Comparison of ENCODE assay signal across 13 cellular contexts in the genomic region with DNA sequence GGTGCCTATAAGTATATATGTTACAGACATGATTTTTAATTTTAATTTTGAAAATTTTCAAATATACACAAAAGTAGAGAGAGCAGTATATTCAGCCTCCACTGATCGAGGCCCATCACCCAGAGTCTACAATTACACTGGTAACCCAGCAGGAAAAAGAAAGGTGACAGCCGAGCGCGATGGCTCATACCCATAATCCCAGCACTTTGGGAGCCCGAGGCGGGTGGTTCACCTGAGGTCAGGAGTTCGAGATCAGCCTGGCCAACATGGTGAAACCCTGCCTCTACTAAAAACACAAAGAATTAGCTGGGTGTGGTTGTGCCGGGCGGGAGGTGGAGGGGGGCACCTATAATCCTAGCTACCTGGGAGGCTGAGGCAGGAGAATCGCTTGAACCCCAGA. TPM values are rescaled to one million over a fixed set of nuclear protein-coding genes. Genes with fewer than 3 reads are reported as not detected.
DNase-seq lines count a peak whose midpoint lies in the region; ATAC-seq and TF ChIP-seq lines count a peak whose summit lies in the region.
"Had no signal": no experiment of that assay in that cellular context is flagged by ENCODE, and none has a peak within 500 bp of the region (broad histone marks: within the 10 kb centered on the region; RNA-seq: fewer than 3 reads in every experiment).

No MANE protein-coding gene starts in this region.

- H3K36me3 Mint-ChIP-seq in natural killer cell, result no peaks in the 10 kb centered on the region

- no peaks in the 10 kb centered on the region for H3K27me3 ChIP-seq in BLaER1 treated with 17β-estradiol and CSF1 and Interleukin-3, amounts not matched to agents 10 nM and 100 nM
- no peaks in the 10 kb centered on the region for H3K27me3 ChIP-seq in HUES64 (ENCODE audit: insufficient read depth, low read length)
- H3K27me3 ChIP-seq in mammary epithelial cell (ENCODE audit: insufficient read depth, low read length), result no peaks in the 10 kb centered on the region
- H3K27me3 ChIP-seq: body of pancreas, esophagus squamous epithelium, uterus had no signal

- peaks cover 43 to 62% (median 54%) of the 10 kb centered on the region in 10 experiments for H3K4me1 ChIP-seq in BLaER1 treated with 17β-estradiol and CSF1 and Interleukin-3, amounts not matched to agents 10 nM and 100 nM
- H3K4me1 ChIP-seq in HUES64 (ENCODE audit: insufficient read depth, low read length) (peaks cover 30% of the 10 kb centered on the region), mammary epithelial cell (ENCODE audit: insufficient read depth, low read length) (peaks cover 25% of the 10 kb centered on the region)

- dilution Hi-C loops in mammary epithelial cell (cut with HindIII; ENCODE audit: low sequenced_read_pairs), result no loop called here

- H3K27ac Mint-ChIP-seq in natural killer cell, result peak overlapping the region in 1 of 2 donors; percentile 90

- H2AFZ ChIP-seq in mammary epithelial cell (ENCODE audit: low read depth, low read length), result no peak overlapping the region

- peak overlapping the region; percentile 78 to 93 (median 89) for H3K4me2 ChIP-seq in BLaER1 treated with 17β-estradiol and CSF1 and Interleukin-3, amounts not matched to agents 10 nM and 100 nM
- H3K4me2 ChIP-seq in mammary epithelial cell (ENCODE audit: insufficient read depth, low read depth, low read length), result peak overlapping the region; percentile 74

- peak overlapping the region; percentile 99 for H3K4me3 Mint-ChIP-seq in natural killer cell

- no TSS peak for BruUV-seq in mammary epithelial cell (replicated peaks; lab: Mats Ljungman, UMichigan)

- peaks cover 58% of the 10 kb centered on the region for H3K79me2 ChIP-seq in mammary epithelial cell (ENCODE audit: insufficient read depth, low read length)

- no peaks in the 10 kb centered on the region for H3K27me3 Mint-ChIP-seq in natural killer cell (ENCODE audit: low read depth in 2 of 2)

- CTCF ChIA-PET in mammary epithelial cell (lab: Charles Lee; ENCODE audit: low non-redundant PET), result no interaction called here

- TF ChIP-seq CTCF in mammary epithelial cell (conservative IDR thresholded peaks at IDR 0.05 in 1 of 2, IDR thresholded peaks at IDR 0.05 in 1 of 2; ENCODE audit: extremely low read depth in 1 of 2, insufficient read depth in 1 of 2, low read depth in 1 of 2, low read length in 2 of 2) (no peak), natural killer cell (IDR thresholded peaks at IDR 0.05) (no peak)

- H3K9me3 Mint-ChIP-seq in natural killer cell, result no peaks in the 10 kb centered on the region

- H3K4me3 ChIP-seq in BLaER1 treated with 17β-estradiol and CSF1 and Interleukin-3, amounts not matched to agents 10 nM and 100 nM, result peak overlapping the region; percentile 73 to 99 (median 92); a peak in 15 of 20 replicates
- H3K4me3 ChIP-seq in HUES64 (ENCODE audit: low read length) (peak overlapping the region; percentile 94), mammary epithelial cell (replicated peaks in 1 of 3; ENCODE audit: insufficient read depth in 1 of 3, low read depth in 2 of 3, low read length in 3 of 3) (peak overlapping the region in 2 of 3 experiments; percentile 73 to 90)

- peaks cover 0 to 13% (median 11%) of the 10 kb centered on the region in 11 experiments; a peak in 18 of 22 replicates for H3K9me3 ChIP-seq in BLaER1 treated with 17β-estradiol and CSF1 and Interleukin-3, amounts not matched to agents 10 nM and 100 nM (replicated peaks in 1 of 11)
- no peaks in the 10 kb centered on the region for H3K9me3 ChIP-seq in HUES64 (ENCODE audit: insufficient read depth, low read depth, low read length)
- H3K9me3 ChIP-seq in mammary epithelial cell (replicated peaks; ENCODE audit: insufficient read depth, low read length), result no peaks in the 10 kb centered on the region
- H3K9me3 ChIP-seq: body of pancreas, esophagus squamous epithelium, uterus had no signal

- peaks cover 24 to 37% (median 33%) of the 10 kb centered on the region in 11 experiments for H3K36me3 ChIP-seq in BLaER1 treated with 17β-estradiol and CSF1 and Interleukin-3, amounts not matched to agents 10 nM and 100 nM
- H3K36me3 ChIP-seq in HUES64 (ENCODE audit: insufficient read depth, low read length) (peaks cover 37% of the 10 kb centered on the region), mammary epithelial cell (ENCODE audit: insufficient read depth, low read length) (peaks cover 7% of the 10 kb centered on the region)
- H3K36me3 ChIP-seq: uterus had no signal

- intact Hi-C loops in mammary epithelial cell (cut with micrococcal nuclease) (loop anchor here (5.0 kb wide), 1 partner anchor 140 kb away; no protein-coding TSS in a partner anchor), natural killer cell (cut with micrococcal nuclease) (loop anchor here (2.0 kb wide), 1 partner anchor 37 kb away; a partner anchor contains a TSS)

- H3K27ac ChIP-seq in BLaER1 treated with 17β-estradiol and CSF1 and Interleukin-3, amounts not matched to agents 10 nM and 100 nM, result peak overlapping the region in 8 of 11 experiments; percentile 93 to 99 (median 97); a peak in 11 of 22 replicates
- H3K27ac ChIP-seq in HUES64 (ENCODE audit: low read depth, low read length) (peak overlapping the region; percentile 97; the same call in 1 of the 2 replicates), mammary epithelial cell (ENCODE audit: insufficient read depth, low read depth, low read length) (peak overlapping the region; percentile 35)

- H4K20me1 ChIP-seq in BLaER1 treated with 17β-estradiol and CSF1 and Interleukin-3, amounts not matched to agents 10 nM and 100 nM, result peaks cover 5 to 30% (median 24%) of the 10 kb centered on the region in 11 experiments; a peak in 17 of 22 replicates
- H4K20me1 ChIP-seq in mammary epithelial cell (ENCODE audit: insufficient read depth, low read length), result no peaks in the 10 kb centered on the region

- no peak for ATAC-seq in natural killer cell
- no peak for ATAC-seq in GM21423 (IDR thresholded peaks at IDR 0.05; ENCODE audit: unreplicated experiment)
- no peak for ATAC-seq in GM21723 (IDR thresholded peaks at IDR 0.05; ENCODE audit: unreplicated experiment)
- ATAC-seq: body of pancreas, left cardiac atrium had no signal

- H3K9ac ChIP-seq in BLaER1 treated with 17β-estradiol and CSF1 and Interleukin-3, amounts not matched to agents 10 nM and 100 nM, result peak overlapping the region; percentile 88 to 100 (median 97); a peak in 18 of 22 replicates
- peak overlapping the region; percentile 90 for H3K9ac ChIP-seq in HUES64 (ENCODE audit: low read depth, low read length)
- H3K9ac ChIP-seq in mammary epithelial cell (ENCODE audit: insufficient read depth, low read length), result peak overlapping the region; percentile 80

- DNase-seq in mammary epithelial cell (no peak), natural killer cell (no peak), inferior parietal cortex (ENCODE audit: extremely low spot score) (no peak), kidney glomerular epithelial cell (lab: John Stamatoyannopoulos, UW) (no peak)
- DNase-seq: body of pancreas, esophagus squamous epithelium, left cardiac atrium, NCI-H510A, uterus had no signal

- peaks cover 32 to 50% of the 10 kb centered on the region in 2 donors for H3K4me1 Mint-ChIP-seq in natural killer cell

- WGBS in HUES64, result 95% methylated on average over 10 of the region's 10 CpGs
- 98% methylated on average over 7 of the region's 10 CpGs for WGBS in mammary epithelial cell (ENCODE audit: low coverage, missing lambda C conversion rate)

- in situ Hi-C loops in mammary epithelial cell (cut with MboI; ENCODE audit: low sequenced_read_pairs in 2 of 2), result no loop called here

RNA-seq across cellular contexts. Expression of a gene that starts 1.4 kb away (rescaled TPM):
- polyA plus RNA-seq in HUES64 (2013, experiment 1 of 2), result 32.6 TPM
- 33.0 TPM for polyA plus RNA-seq in HUES64 (2013, experiment 2 of 2)
- total RNA-seq in mammary epithelial cell (10 to 100 TPM in 1 of 2 donors, 1 to 10 TPM in 1; 9.0 to 12.3 TPM), natural killer cell (10 to 100 TPM; 10.8 to 13.7 (median 12.7) TPM)
- polyA plus RNA-seq in mammary epithelial cell, result 10.4 TPM
- 5.1 TPM for polyA minus RNA-seq in mammary epithelial cell

RNA-seq across cellular contexts. Expression of a gene that starts 2.1 kb away (rescaled TPM):
- 73.6 TPM for polyA plus RNA-seq in HUES64 (2013, experiment 1 of 2)
- 62.8 TPM for polyA plus RNA-seq in HUES64 (2013, experiment 2 of 2)
- total RNA-seq in mammary epithelial cell, result 10 to 100 TPM; 57.2 to 88.8 TPM
- 45.5 TPM for polyA plus RNA-seq in mammary epithelial cell
- 78.6 TPM for polyA minus RNA-seq in mammary epithelial cell
- total RNA-seq in natural killer cell, result 100 to 1,000 TPM; 143 to 172 (median 159) TPM

RNA-seq across cellular contexts. Expression of a gene that starts 36.1 kb away (rescaled TPM):
- 8.8 TPM for polyA plus RNA-seq in HUES64 (2013, experiment 1 of 2)
- 11.2 TPM for polyA plus RNA-seq in HUES64 (2013, experiment 2 of 2)
- total RNA-seq in mammary epithelial cell, result 10 to 100 TPM in 1 of 2 donors, 1 to 10 TPM in 1; 1.8 to 13.8 TPM
- 5.7 TPM for polyA plus RNA-seq in mammary epithelial cell
- polyA minus RNA-seq in mammary epithelial cell, result 4.7 TPM
- 1 to 10 TPM; 4.0 to 8.9 (median 5.2) TPM for total RNA-seq in natural killer cell

RNA-seq across cellular contexts. Expression of a gene that starts 36.4 kb away (rescaled TPM):
- polyA plus RNA-seq in HUES64 (2013, experiment 1 of 2), result 19.5 TPM
- polyA plus RNA-seq in HUES64 (2013, experiment 2 of 2), result 17.4 TPM
- 10 to 100 TPM; 15.0 to 40.3 TPM for total RNA-seq in mammary epithelial cell
- 11.1 TPM for polyA plus RNA-seq in mammary epithelial cell
- polyA minus RNA-seq in mammary epithelial cell, result 34.3 TPM
- 10 to 100 TPM; 83.6 to 94.9 (median 84.0) TPM for total RNA-seq in natural killer cell

RNA-seq across cellular contexts. Expression of a gene that starts 59.0 kb away (rescaled TPM):
- 76.3 TPM for polyA plus RNA-seq in HUES64 (2013, experiment 1 of 2)
- 76.4 TPM for polyA plus RNA-seq in HUES64 (2013, experiment 2 of 2)
- 100 to 1,000 TPM in 1 of 2 donors, 10 to 100 TPM in 1; 69.2 to 126 TPM for total RNA-seq in mammary epithelial cell
- 114 TPM for polyA plus RNA-seq in mammary epithelial cell
- 174 TPM for polyA minus RNA-seq in mammary epithelial cell
- total RNA-seq in natural killer cell, result 10 to 100 TPM; 59.9 to 82.2 (median 62.7) TPM

Comparison
In these comparisons a context has a peak if more than half of its experiments do, and no peak if none do; other contexts are left out.
1. H3K27ac ChIP-seq: peak in every context shown above with its lines; median percentile 97 in BLaER1 treated with 17β-estradiol and CSF1 and Interleukin-3, amounts not matched to agents 10 nM and 100 nM; 97 in HUES64; 35 in mammary epithelial cell.